Comparison of ENCODE assay signal across 1 cellular context in the genomic region with DNA sequence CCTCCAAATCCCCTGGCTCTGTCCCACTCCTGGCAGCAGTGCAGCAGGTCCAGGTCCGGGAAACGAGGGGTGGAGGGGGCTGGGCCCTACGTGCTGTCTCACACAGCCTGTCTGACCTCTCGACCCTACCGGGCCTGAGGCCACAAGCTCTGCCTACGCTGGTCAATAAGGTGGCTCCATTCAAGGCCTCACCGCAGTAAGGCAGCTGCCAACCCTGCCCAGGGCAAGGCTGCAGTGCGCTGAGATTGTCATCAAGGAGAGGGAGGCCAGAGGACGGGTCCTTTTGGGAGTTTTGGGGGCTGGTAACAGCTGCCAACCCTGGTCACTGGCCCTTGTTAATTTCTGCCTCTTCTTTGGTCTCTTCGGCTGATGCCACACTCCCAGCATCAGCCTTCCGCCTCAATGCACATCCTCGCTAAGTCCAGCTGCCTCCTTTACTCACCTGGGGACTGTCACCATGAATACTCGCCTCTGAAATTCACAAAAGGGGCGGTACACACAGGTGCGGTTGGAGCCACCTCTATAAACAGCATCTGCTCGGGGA.
A peak's percentile ranks its signal among the peaks of the same experiment; 100 is the strongest.
TF ChIP-seq lines count a peak whose summit lies in the region.

No MANE protein-coding gene starts in this region.

TF ChIP-seq in HepG2, 621 proteins besides CTCF, POLR2A, EP300 and RAD21 (continued from another document and continues in another):
- TF ChIP-seq, protein P1, sequence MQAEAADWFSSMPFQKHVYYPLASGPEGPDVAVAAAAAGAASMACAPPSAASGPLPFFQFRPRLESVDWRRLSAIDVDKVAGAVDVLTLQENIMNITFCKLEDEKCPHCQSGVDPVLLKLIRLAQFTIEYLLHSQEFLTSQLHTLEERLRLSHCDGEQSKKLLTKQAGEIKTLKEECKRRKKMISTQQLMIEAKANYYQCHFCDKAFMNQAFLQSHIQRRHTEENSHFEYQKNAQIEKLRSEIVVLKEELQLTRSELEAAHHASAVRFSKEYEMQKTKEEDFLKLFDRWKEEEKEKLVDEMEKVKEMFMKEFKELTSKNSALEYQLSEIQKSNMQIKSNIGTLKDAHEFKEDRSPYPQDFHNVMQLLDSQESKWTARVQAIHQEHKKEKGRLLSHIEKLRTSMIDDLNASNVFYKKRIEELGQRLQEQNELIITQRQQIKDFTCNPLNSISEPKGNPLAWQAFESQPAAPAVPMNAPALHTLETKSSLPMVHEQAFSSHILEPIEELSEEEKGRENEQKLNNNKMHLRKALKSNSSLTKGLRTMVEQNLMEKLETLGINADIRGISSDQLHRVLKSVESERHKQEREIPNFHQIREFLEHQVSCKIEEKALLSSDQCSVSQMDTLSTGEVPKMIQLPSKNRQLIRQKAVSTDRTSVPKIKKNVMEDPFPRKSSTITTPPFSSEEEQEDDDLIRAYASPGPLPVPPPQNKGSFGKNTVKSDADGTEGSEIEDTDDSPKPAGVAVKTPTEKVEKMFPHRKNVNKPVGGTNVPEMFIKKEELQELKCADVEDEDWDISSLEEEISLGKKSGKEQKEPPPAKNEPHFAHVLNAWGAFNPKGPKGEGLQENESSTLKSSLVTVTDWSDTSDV (CRISPR knock-in tag; IDR thresholded peaks at IDR 0.05) = no peak
- TF ChIP-seq, protein P2, sequence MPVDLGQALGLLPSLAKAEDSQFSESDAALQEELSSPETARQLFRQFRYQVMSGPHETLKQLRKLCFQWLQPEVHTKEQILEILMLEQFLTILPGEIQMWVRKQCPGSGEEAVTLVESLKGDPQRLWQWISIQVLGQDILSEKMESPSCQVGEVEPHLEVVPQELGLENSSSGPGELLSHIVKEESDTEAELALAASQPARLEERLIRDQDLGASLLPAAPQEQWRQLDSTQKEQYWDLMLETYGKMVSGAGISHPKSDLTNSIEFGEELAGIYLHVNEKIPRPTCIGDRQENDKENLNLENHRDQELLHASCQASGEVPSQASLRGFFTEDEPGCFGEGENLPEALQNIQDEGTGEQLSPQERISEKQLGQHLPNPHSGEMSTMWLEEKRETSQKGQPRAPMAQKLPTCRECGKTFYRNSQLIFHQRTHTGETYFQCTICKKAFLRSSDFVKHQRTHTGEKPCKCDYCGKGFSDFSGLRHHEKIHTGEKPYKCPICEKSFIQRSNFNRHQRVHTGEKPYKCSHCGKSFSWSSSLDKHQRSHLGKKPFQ (CRISPR knock-in tag; IDR thresholded peaks at IDR 0.05; ENCODE audit: insufficient replicate concordance) = peak; percentile 59
- TF ChIP-seq MED1 (CRISPR knock-in tag; IDR thresholded peaks at IDR 0.05) (peak; percentile 97), SCMH1 (CRISPR knock-in tag; IDR thresholded peaks at IDR 0.05; ENCODE audit: borderline replicate concordance) (no peak), MIER2 (CRISPR knock-in tag; IDR thresholded peaks at IDR 0.05) (no peak), GATAD2A (CRISPR knock-in tag; IDR thresholded peaks at IDR 0.05) (peak; percentile 56; the same call in 1 of the 2 replicates), NRL (CRISPR knock-in tag; IDR thresholded peaks at IDR 0.05; ENCODE audit: borderline replicate concordance) (peak; percentile 88), YEATS2 (CRISPR knock-in tag; IDR thresholded peaks at IDR 0.05; ENCODE audit: borderline replicate concordance) (no peak; the same call in 1 of the 2 replicates), SAP130 (CRISPR knock-in tag; IDR thresholded peaks at IDR 0.05; ENCODE audit: low read depth) (peak; percentile 89), TARDBP (CRISPR knock-in tag; IDR thresholded peaks at IDR 0.05) (peak; percentile 42; the same call in 1 of the 2 replicates), ESRRA (CRISPR knock-in tag; IDR thresholded peaks at IDR 0.05; ENCODE audit: low read depth) (peak; percentile 47; the same call in 1 of the 2 replicates), MEF2D (CRISPR knock-in tag; IDR thresholded peaks at IDR 0.05) (peak; percentile 55; the same call in 1 of the 2 replicates), HNRNPL (IDR thresholded peaks at IDR 0.05; ENCODE audit: low read depth, low read length) (peak; percentile 90), NCOA2 (CRISPR knock-in tag; IDR thresholded peaks at IDR 0.05) (0 out of 2 replicates have a peak, but pooled peaks have one; percentile 24), ZNF563 (CRISPR knock-in tag; IDR thresholded peaks at IDR 0.05) (peak; percentile 30; the same call in 1 of the 2 replicates), SP5 (CRISPR knock-in tag; IDR thresholded peaks at IDR 0.05; ENCODE audit: borderline replicate concordance, low read depth) (peak; percentile 80; the same call in 1 of the 2 replicates), ZSCAN29 (CRISPR knock-in tag; conservative IDR thresholded peaks at IDR 0.05) (0 out of 2 replicates have a peak, but pooled peaks have one; percentile 42), FIP1L1 (IDR thresholded peaks at IDR 0.05; ENCODE audit: borderline replicate concordance, insufficient read depth, low read depth, low read length) (no peak), FOXC1 (CRISPR knock-in tag; IDR thresholded peaks at IDR 0.05; ENCODE audit: borderline replicate concordance) (no peak), SETDB1 (CRISPR knock-in tag; IDR thresholded peaks at IDR 0.05; ENCODE audit: borderline replicate concordance) (no peak), ZNF557 (CRISPR knock-in tag; IDR thresholded peaks at IDR 0.05) (no peak), ADNP (CRISPR knock-in tag; IDR thresholded peaks at IDR 0.05) (no peak), GABPB1 (CRISPR knock-in tag; IDR thresholded peaks at IDR 0.05) (no peak), ZNF598 (CRISPR knock-in tag; IDR thresholded peaks at IDR 0.05; ENCODE audit: borderline replicate concordance) (0 out of 2 replicates have a peak, but pooled peaks have one; percentile 59), ZBTB7A (CRISPR knock-in tag; IDR thresholded peaks at IDR 0.05) (0 out of 2 replicates have a peak, but pooled peaks have one; percentile 74), ZNF674 (CRISPR knock-in tag; IDR thresholded peaks at IDR 0.05; ENCODE audit: low read depth) (no peak), PAWR (CRISPR knock-in tag; IDR thresholded peaks at IDR 0.05; ENCODE audit: borderline replicate concordance) (no peak), KLF9 (CRISPR knock-in tag; IDR thresholded peaks at IDR 0.05; ENCODE audit: low read depth) (0 out of 2 replicates have a peak, but pooled peaks have one; percentile 31), ZNF546 (CRISPR knock-in tag; conservative IDR thresholded peaks at IDR 0.05) (no peak), ETV5 (CRISPR knock-in tag; IDR thresholded peaks at IDR 0.05; ENCODE audit: borderline replicate concordance) (peak; percentile 68; the same call in 1 of the 2 replicates), ZNF589 (CRISPR knock-in tag; conservative IDR thresholded peaks at IDR 0.05) (no peak), PCBP1 (IDR thresholded peaks at IDR 0.05; ENCODE audit: borderline replicate concordance, low read depth, low read length) (no peak), HMG20A (CRISPR knock-in tag; IDR thresholded peaks at IDR 0.05; ENCODE audit: borderline replicate concordance) (peak; percentile 31; the same call in 1 of the 2 replicates), ZSCAN21 (CRISPR knock-in tag; IDR thresholded peaks at IDR 0.05; ENCODE audit: borderline replicate concordance) (peak; percentile 29; the same call in 1 of the 2 replicates), ZFY (CRISPR knock-in tag; IDR thresholded peaks at IDR 0.05) (peak; percentile 64; the same call in 1 of the 2 replicates), ZMYM3 (CRISPR knock-in tag; IDR thresholded peaks at IDR 0.05) (peak; percentile 80), IRX3 (CRISPR knock-in tag; IDR thresholded peaks at IDR 0.05; ENCODE audit: borderline replicate concordance, low read depth) (no peak), NFYC (CRISPR knock-in tag; IDR thresholded peaks at IDR 0.05) (no peak), ZNF747 (CRISPR knock-in tag; IDR thresholded peaks at IDR 0.05; ENCODE audit: borderline replicate concordance) (0 out of 2 replicates have a peak, but pooled peaks have one; percentile 34), TBX2 (CRISPR knock-in tag; IDR thresholded peaks at IDR 0.05; ENCODE audit: borderline replicate concordance) (peak; percentile 88), PRPF4 (IDR thresholded peaks at IDR 0.05; ENCODE audit: low read depth, low read length, poor library complexity, severe bottlenecking) (no peak), ZNF816 (CRISPR knock-in tag; IDR thresholded peaks at IDR 0.05; ENCODE audit: borderline replicate concordance) (peak; percentile 72; the same call in 1 of the 2 replicates), MEIS2 (CRISPR knock-in tag; IDR thresholded peaks at IDR 0.05) (peak; percentile 58; the same call in 1 of the 2 replicates), SMARCC2 (IDR thresholded peaks at IDR 0.05) (no peak), ERF (CRISPR knock-in tag; IDR thresholded peaks at IDR 0.05) (peak; percentile 91), ZFP36L1 (CRISPR knock-in tag; IDR thresholded peaks at IDR 0.05) (peak; percentile 68; the same call in 1 of the 2 replicates), ZSCAN9 (CRISPR knock-in tag; IDR thresholded peaks at IDR 0.05; ENCODE audit: borderline replicate concordance) (no peak), ZNF335 (CRISPR knock-in tag; IDR thresholded peaks at IDR 0.05) (peak; percentile 66; the same call in 1 of the 2 replicates)
- TF ChIP-seq, protein P3, sequence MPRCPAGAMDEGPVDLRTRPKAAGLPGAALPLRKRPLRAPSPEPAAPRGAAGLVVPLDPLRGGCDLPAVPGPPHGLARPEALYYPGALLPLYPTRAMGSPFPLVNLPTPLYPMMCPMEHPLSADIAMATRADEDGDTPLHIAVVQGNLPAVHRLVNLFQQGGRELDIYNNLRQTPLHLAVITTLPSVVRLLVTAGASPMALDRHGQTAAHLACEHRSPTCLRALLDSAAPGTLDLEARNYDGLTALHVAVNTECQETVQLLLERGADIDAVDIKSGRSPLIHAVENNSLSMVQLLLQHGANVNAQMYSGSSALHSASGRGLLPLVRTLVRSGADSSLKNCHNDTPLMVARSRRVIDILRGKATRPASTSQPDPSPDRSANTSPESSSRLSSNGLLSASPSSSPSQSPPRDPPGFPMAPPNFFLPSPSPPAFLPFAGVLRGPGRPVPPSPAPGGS (CRISPR knock-in tag; IDR thresholded peaks at IDR 0.05) = peak; percentile 78; the same call in 1 of the 2 replicates
- TF ChIP-seq, protein P4, sequence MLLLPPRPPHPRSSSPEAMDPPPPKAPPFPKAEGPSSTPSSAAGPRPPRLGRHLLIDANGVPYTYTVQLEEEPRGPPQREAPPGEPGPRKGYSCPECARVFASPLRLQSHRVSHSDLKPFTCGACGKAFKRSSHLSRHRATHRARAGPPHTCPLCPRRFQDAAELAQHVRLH (CRISPR knock-in tag; IDR thresholded peaks at IDR 0.05; ENCODE audit: borderline replicate concordance, low read depth) = 0 out of 2 replicates have a peak, but pooled peaks have one; percentile 40
- TF ChIP-seq, protein P5, sequence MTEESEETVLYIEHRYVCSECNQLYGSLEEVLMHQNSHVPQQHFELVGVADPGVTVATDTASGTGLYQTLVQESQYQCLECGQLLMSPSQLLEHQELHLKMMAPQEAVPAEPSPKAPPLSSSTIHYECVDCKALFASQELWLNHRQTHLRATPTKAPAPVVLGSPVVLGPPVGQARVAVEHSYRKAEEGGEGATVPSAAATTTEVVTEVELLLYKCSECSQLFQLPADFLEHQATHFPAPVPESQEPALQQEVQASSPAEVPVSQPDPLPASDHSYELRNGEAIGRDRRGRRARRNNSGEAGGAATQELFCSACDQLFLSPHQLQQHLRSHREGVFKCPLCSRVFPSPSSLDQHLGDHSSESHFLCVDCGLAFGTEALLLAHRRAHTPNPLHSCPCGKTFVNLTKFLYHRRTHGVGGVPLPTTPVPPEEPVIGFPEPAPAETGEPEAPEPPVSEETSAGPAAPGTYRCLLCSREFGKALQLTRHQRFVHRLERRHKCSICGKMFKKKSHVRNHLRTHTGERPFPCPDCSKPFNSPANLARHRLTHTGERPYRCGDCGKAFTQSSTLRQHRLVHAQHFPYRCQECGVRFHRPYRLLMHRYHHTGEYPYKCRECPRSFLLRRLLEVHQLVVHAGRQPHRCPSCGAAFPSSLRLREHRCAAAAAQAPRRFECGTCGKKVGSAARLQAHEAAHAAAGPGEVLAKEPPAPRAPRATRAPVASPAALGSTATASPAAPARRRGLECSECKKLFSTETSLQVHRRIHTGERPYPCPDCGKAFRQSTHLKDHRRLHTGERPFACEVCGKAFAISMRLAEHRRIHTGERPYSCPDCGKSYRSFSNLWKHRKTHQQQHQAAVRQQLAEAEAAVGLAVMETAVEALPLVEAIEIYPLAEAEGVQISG (CRISPR knock-in tag; IDR thresholded peaks at IDR 0.05) = no peak
- TF ChIP-seq, protein P6, sequence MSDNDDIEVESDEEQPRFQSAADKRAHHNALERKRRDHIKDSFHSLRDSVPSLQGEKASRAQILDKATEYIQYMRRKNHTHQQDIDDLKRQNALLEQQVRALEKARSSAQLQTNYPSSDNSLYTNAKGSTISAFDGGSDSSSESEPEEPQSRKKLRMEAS (IDR thresholded peaks at IDR 0.05) = peak; percentile 77
- TF ChIP-seq, protein P7, sequence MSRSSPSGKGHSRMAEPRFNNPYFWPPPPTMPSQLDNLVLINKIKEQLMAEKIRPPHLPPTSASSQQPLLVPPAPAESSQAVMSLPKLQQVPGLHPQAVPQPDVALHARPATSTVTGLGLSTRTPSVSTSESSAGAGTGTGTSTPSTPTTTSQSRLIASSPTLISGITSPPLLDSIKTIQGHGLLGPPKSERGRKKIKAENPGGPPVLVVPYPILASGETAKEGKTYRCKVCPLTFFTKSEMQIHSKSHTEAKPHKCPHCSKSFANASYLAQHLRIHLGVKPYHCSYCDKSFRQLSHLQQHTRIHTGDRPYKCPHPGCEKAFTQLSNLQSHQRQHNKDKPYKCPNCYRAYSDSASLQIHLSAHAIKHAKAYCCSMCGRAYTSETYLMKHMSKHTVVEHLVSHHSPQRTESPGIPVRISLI (CRISPR knock-in tag; IDR thresholded peaks at IDR 0.05; ENCODE audit: borderline replicate concordance) = peak; percentile 25; the same call in 1 of the 2 replicates
- TF ChIP-seq, protein P8, sequence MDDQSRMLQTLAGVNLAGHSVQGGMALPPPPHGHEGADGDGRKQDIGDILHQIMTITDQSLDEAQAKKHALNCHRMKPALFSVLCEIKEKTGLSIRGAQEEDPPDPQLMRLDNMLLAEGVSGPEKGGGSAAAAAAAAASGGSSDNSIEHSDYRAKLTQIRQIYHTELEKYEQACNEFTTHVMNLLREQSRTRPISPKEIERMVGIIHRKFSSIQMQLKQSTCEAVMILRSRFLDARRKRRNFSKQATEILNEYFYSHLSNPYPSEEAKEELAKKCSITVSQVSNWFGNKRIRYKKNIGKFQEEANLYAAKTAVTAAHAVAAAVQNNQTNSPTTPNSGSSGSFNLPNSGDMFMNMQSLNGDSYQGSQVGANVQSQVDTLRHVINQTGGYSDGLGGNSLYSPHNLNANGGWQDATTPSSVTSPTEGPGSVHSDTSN (CRISPR knock-in tag; IDR thresholded peaks at IDR 0.05; ENCODE audit: borderline replicate concordance) = no peak
- TF ChIP-seq, protein P9, sequence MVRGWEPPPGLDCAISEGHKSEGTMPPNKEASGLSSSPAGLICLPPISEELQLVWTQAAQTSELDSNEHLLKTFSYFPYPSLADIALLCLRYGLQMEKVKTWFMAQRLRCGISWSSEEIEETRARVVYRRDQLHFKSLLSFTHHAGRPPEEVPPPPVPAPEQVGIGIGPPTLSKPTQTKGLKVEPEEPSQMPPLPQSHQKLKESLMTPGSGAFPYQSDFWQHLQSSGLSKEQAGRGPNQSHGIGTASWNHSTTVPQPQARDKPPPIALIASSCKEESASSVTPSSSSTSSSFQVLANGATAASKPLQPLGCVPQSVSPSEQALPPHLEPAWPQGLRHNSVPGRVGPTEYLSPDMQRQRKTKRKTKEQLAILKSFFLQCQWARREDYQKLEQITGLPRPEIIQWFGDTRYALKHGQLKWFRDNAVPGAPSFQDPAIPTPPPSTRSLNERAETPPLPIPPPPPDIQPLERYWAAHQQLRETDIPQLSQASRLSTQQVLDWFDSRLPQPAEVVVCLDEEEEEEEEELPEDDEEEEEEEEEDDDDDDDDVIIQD (CRISPR knock-in tag; IDR thresholded peaks at IDR 0.05; ENCODE audit: low read depth) = peak; percentile 48; the same call in 1 of the 2 replicates
